In genomic region chr20:37990571-37991151, GRCh38 we compare ENCODE assay signal across 10 cellular contexts. TPM values are rescaled to one million over a fixed set of nuclear protein-coding genes. Genes with fewer than 3 reads are reported as not detected.
A peak's percentile ranks its signal among the peaks of the same experiment; 100 is the strongest.
DNase-seq lines count a peak whose midpoint lies in the region; ATAC-seq, FAIRE-seq and TF ChIP-seq lines count a peak whose summit lies in the region.
"Had no signal": no experiment of that assay in that cellular context is flagged by ENCODE, and none has a peak within 500 bp of the region (broad histone marks: within the 10 kb centered on the region; RNA-seq: fewer than 3 reads in every experiment).

No MANE protein-coding gene starts in this region.

- peaks cover 10% of the 10 kb centered on the region for H3K36me3 Mint-ChIP-seq in Calu3 (ENCODE audit: insufficient read depth, unreplicated experiment)

- H3K27me3 ChIP-seq in bronchial epithelial cell (ENCODE audit: control insufficient read depth, insufficient read depth, low read length), result no peaks in the 10 kb centered on the region
- H3K27me3 ChIP-seq in upper lobe of left lung, result no peaks in the 10 kb centered on the region

- H3K4me1 Mint-ChIP-seq in Calu3 (ENCODE audit: low read depth, unreplicated experiment), result peaks cover 44% of the 10 kb centered on the region

- peak overlapping the region; percentile 71 to 82 (median 77) for H3K27ac ChIP-seq in upper lobe of left lung
- H3K27ac ChIP-seq: KMS-11 had no signal

- DNase-seq in Calu3, result peak; percentile 76
- peak; percentile 25 for DNase-seq in T-helper 22 cell (ENCODE audit: low read depth)
- peak; percentile 96 for DNase-seq in bronchial epithelial cell (ENCODE audit: low read depth)
- DNase-seq in mucosa of gallbladder (ENCODE audit: low spot score), result peak; percentile 67
- peak in 1 of 2 donors; percentile 77 for DNase-seq in upper lobe of left lung
- no peak for DNase-seq in NCI-H1048 (lab: John Stamatoyannopoulos, UW)

- H3K4me3 ChIP-seq in bronchial epithelial cell (ENCODE audit: low read depth, low read length) (no peak overlapping the region), upper lobe of left lung (no peak overlapping the region)
- H3K4me3 ChIP-seq: skin epidermis had no signal

- no peak for FAIRE-seq in bronchial epithelial cell (lab: Jason Lieb, UNC)

- TF ChIP-seq CTCF in Calu3 (IDR thresholded peaks at IDR 0.05; ENCODE audit: unreplicated experiment) (no peak), bronchial epithelial cell (IDR thresholded peaks at IDR 0.05; ENCODE audit: insufficient read depth, low read length, severe bottlenecking) (no peak), upper lobe of left lung (IDR thresholded peaks at IDR 0.05) (no peak)

- intact Hi-C loops in Calu3 (cut with micrococcal nuclease; ENCODE audit: unreplicated experiment), result loop anchor here (5.0 kb wide), 1 partner anchor 423 kb away; no protein-coding TSS in a partner anchor

- H3K36me3 ChIP-seq in bronchial epithelial cell (ENCODE audit: control insufficient read depth, insufficient read depth, low read length) (peaks cover 7% of the 10 kb centered on the region), upper lobe of left lung (peaks cover 0 to 24% (median 9%) of the 10 kb centered on the region in 4 donors)

- peak overlapping the region; percentile 55 for H3K27ac Mint-ChIP-seq in Calu3 (ENCODE audit: unreplicated experiment)

- H3K4me3 Mint-ChIP-seq in Calu3 (ENCODE audit: low read depth, unreplicated experiment), result peak overlapping the region; percentile 10

- H3K4me1 ChIP-seq in upper lobe of left lung, result peaks cover 68 to 86% (median 77%) of the 10 kb centered on the region in 4 donors

- no TSS peak for BruUV-seq in Calu3 (replicated peaks; lab: Mats Ljungman, UMichigan)

- H3K27me3 Mint-ChIP-seq in Calu3 (ENCODE audit: unreplicated experiment), result no peaks in the 10 kb centered on the region

- WGBS in upper lobe of left lung, 2 donors, result 11 to 21% methylated on average over 8 to 10 of the region's 10 CpGs

- peak; percentile 96 for ATAC-seq in GM19455 (IDR thresholded peaks at IDR 0.05; ENCODE audit: unreplicated experiment)
- ATAC-seq in HG03521 (IDR thresholded peaks at IDR 0.05; ENCODE audit: unreplicated experiment), result peak; percentile 85
- peak; percentile 52 to 75 for ATAC-seq in upper lobe of left lung (ENCODE audit: low FRiP score in 2 of 2)

- no peaks in the 10 kb centered on the region for H3K9me3 Mint-ChIP-seq in Calu3 (ENCODE audit: low read depth, unreplicated experiment)

- no peak for TF ChIP-seq POLR2A in upper lobe of left lung (IDR thresholded peaks at IDR 0.05)

- CTCF ChIA-PET in Calu3 (lab: Charles Lee), result interaction anchor here (1.7 kb wide), 1 partner anchor 47 kb away, joined by 5 read pairs; no protein-coding TSS in a partner anchor

- peak in 3 of 4 donors; percentile 16 to 94 (median 90) for TF ChIP-seq EP300 in upper lobe of left lung (IDR thresholded peaks at IDR 0.05)

- H3K9me3 ChIP-seq in upper lobe of left lung, result no peaks in the 10 kb centered on the region

RNA-seq across cellular contexts. Expression of gene TTI1, which starts 42.6 kb away (rescaled TPM):
- total RNA-seq in Calu3 (2022), result 54.0 and 57.0 TPM in 2 replicates
- 14.6 and 14.7 TPM in 2 replicates for total RNA-seq in bronchial epithelial cell
- total RNA-seq in mucosa of gallbladder, result 19.1 TPM
- total RNA-seq in upper lobe of left lung, result 10 to 100 TPM; 11.2 to 30.4 (median 15.1) TPM

RNA-seq across cellular contexts. Expression of gene RPRD1B, which starts 42.9 kb away (rescaled TPM):
- total RNA-seq in Calu3 (2022), result 53.5 and 61.8 TPM in 2 replicates
- 18.7 and 25.0 TPM in 2 replicates for total RNA-seq in bronchial epithelial cell
- 30.5 TPM for total RNA-seq in mucosa of gallbladder
- total RNA-seq in upper lobe of left lung, result 10 to 100 TPM; 26.0 to 75.4 (median 29.2) TPM
